15 cellular contexts compared by ENCODE assay signal in the genomic region with DNA sequence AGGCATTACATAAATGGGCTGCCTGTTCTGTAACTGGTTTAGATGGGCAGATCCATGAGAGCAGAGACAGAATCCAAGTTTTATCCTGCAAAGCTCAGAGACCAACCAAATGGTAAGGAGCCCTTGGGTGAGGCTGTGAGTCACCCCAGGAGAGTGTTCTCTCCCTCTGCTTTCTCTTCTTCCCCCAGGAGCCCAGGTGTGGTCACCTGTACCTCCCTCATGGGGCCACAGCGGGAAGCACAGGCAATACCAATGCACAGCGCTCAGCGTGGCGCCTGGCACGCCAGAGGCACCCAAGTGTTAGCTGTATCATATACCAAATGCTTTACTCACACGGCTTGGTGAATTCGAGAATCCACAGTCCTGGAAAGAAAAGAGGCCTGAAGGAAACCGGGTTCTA. TPM values are rescaled to one million over a fixed set of nuclear protein-coding genes. Genes with fewer than 3 reads are reported as not detected.
DNase-seq lines count a peak whose midpoint lies in the region; ATAC-seq and TF ChIP-seq lines count a peak whose summit lies in the region.
"Had no signal": no experiment of that assay in that cellular context is flagged by ENCODE, and none has a peak within 500 bp of the region (broad histone marks: within the 10 kb centered on the region; RNA-seq: fewer than 3 reads in every experiment).

No MANE protein-coding gene starts in this region.

- peak overlapping the region; percentile 36 for H3K27ac ChIP-seq in C4-2B
- peak overlapping the region in 3 of 4 donors; percentile 72 to 91 (median 85) for H3K27ac ChIP-seq in Peyer's patch
- H3K27ac ChIP-seq in esophagus squamous epithelium, result peak overlapping the region; percentile 39 to 61 (median 46)

- 75 to 82% methylated on average over 8 of the region's 8 CpGs for WGBS in esophagus squamous epithelium, 2 donors

- H3K36me3 ChIP-seq in Peyer's patch (no peaks in the 10 kb centered on the region), esophagus squamous epithelium (no peaks in the 10 kb centered on the region)

- TF ChIP-seq CTCF in C4-2B (conservative IDR thresholded peaks at IDR 0.05), result no peak
- peak in 3 of 6 experiments; percentile 39 to 40 (median 39) for TF ChIP-seq CTCF in Peyer's patch (IDR thresholded peaks at IDR 0.05)
- peak in 2 of 6 experiments; percentile 21 to 58 for TF ChIP-seq CTCF in esophagus squamous epithelium (IDR thresholded peaks at IDR 0.05)
- TF ChIP-seq CTCF in GM20000 (IDR thresholded peaks at IDR 0.05; ENCODE audit: extremely low read depth, missing control alignments), result no peak

- peak in 2 of 3 donors; percentile 61 to 68 for DNase-seq in Peyer's patch
- DNase-seq in esophagus squamous epithelium (lab: John Stamatoyannopoulos, UW), result no peak
- peak; percentile 30 for DNase-seq in sciatic nerve (ENCODE audit: low spot score)
- DNase-seq in GM20000 (ENCODE audit: low spot score), result no peak
- no peak for DNase-seq in NCI-H1105 (lab: John Stamatoyannopoulos, UW)
- DNase-seq in D341Med (ENCODE audit: low spot score), result no peak
- no peak for DNase-seq in T-helper 2 cell
- DNase-seq: activated CD4-positive, alpha-beta T cell treated with anti-CD3 and anti-CD28 coated beads, Interleukin-2, amount 10 ng/mL, durations not matched to agents 7 days and 5 days; activated T-cell treated with anti-CD3 and anti-CD28 coated beads for 4 hours; hippocampal formation; NCI-H2029 treated with DMSO at 0.1 percent for 48 hours; NCI-H748 treated with DMSO at 0.1 percent for 48 hours; stimulated activated CD4-positive, alpha-beta T cell treated with anti-CD3 and anti-CD28 coated beads, Interleukin-15, amount 100 ng/mL, for 24 hours had no signal

- peaks cover 0 to 87% (median 5%) of the 10 kb centered on the region in 4 donors for H3K4me1 ChIP-seq in Peyer's patch
- peaks cover 27 to 99% (median 60%) of the 10 kb centered on the region in 3 donors for H3K4me1 ChIP-seq in esophagus squamous epithelium

- intact Hi-C loops in esophagus squamous epithelium (cut with DNase I), result no loop called here
- intact Hi-C loops in sciatic nerve (cut with DNase I), result no loop called here

- H3K27me3 ChIP-seq in Peyer's patch, result no peaks in the 10 kb centered on the region
- H3K27me3 ChIP-seq in esophagus squamous epithelium, result no peaks in the 10 kb centered on the region
- H3K27me3 ChIP-seq: dorsolateral prefrontal cortex had no signal

- H3K4me3 ChIP-seq in Peyer's patch, result no peak overlapping the region
- no peak overlapping the region for H3K4me3 ChIP-seq in esophagus squamous epithelium
- H3K4me3 ChIP-seq: dorsolateral prefrontal cortex had no signal

- H3K9me3 ChIP-seq in Peyer's patch (no peaks in the 10 kb centered on the region), esophagus squamous epithelium (no peaks in the 10 kb centered on the region)

- no peak for ATAC-seq in sciatic nerve

- no peak for TF ChIP-seq POLR2A in Peyer's patch (IDR thresholded peaks at IDR 0.05)
- TF ChIP-seq POLR2A in esophagus squamous epithelium (IDR thresholded peaks at IDR 0.05), result no peak

RNA-seq across cellular contexts. Expression of a gene that starts 39.4 kb away (rescaled TPM):
- 10 to 100 TPM; 53.6 to 83.8 (median 64.7) TPM for total RNA-seq in Peyer's patch
- total RNA-seq in esophagus squamous epithelium, result 10 to 100 TPM; 41.8 to 55.9 (median 47.1) TPM
- 46.9 TPM for total RNA-seq in sciatic nerve

Comparison
In these comparisons a context has a peak if more than half of its experiments do, and no peak if none do; other contexts are left out.
1. DNase-seq: peak in Peyer's patch (2 of 3) and sciatic nerve (single experiment); none in esophagus squamous epithelium (single experiment), GM20000 (single experiment), NCI-H1105 (single experiment), D341Med (single experiment) and T-helper 2 cell (0 of 5).
2. Peak in every context shown above with its lines, with median percentiles within 50 percentile points of each other: H3K27ac ChIP-seq.